In the genomic region with DNA sequence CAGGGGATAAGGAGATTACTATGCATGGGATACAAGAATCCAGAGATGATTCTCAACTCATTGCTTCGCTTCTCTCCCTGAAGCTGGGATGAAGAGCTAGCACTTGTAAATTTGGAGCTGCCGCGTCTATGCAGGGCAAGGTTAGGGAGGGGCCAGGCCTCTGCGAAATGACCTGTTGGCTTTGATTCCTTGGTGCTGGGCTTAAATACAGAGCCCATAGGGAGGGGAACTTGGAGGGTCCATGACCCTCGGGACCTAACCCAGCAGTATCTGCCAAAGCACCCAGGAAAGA, we compare ENCODE assay signal across 1 cellular context.
TF ChIP-seq lines count a peak whose summit lies in the region.

No MANE protein-coding gene starts in this region.

TF ChIP-seq in GM12878, 131 proteins besides CTCF, POLR2A, EP300 and RAD21:
- TF ChIP-seq, protein P1, sequence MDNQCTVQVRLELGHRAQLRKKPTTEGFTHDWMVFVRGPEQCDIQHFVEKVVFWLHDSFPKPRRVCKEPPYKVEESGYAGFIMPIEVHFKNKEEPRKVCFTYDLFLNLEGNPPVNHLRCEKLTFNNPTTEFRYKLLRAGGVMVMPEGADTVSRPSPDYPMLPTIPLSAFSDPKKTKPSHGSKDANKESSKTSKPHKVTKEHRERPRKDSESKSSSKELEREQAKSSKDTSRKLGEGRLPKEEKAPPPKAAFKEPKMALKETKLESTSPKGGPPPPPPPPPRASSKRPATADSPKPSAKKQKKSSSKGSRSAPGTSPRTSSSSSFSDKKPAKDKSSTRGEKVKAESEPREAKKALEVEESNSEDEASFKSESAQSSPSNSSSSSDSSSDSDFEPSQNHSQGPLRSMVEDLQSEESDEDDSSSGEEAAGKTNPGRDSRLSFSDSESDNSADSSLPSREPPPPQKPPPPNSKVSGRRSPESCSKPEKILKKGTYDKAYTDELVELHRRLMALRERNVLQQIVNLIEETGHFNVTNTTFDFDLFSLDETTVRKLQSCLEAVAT (IDR thresholded peaks at IDR 0.05): no peak
- peak; percentile 97 for TF ChIP-seq ZSCAN29 (IDR thresholded peaks at IDR 0.05)
